Comparison of ENCODE assay signal across 1 cellular context in genomic region chr7:129024125-129024524, GRCh38.
TF ChIP-seq lines count a peak whose summit lies in the region.

No MANE protein-coding gene starts in this region.

TF ChIP-seq in WTC11, 78 proteins besides CTCF, POLR2A, EP300 and RAD21 (continued from another document):
- TF ChIP-seq, protein P1, sequence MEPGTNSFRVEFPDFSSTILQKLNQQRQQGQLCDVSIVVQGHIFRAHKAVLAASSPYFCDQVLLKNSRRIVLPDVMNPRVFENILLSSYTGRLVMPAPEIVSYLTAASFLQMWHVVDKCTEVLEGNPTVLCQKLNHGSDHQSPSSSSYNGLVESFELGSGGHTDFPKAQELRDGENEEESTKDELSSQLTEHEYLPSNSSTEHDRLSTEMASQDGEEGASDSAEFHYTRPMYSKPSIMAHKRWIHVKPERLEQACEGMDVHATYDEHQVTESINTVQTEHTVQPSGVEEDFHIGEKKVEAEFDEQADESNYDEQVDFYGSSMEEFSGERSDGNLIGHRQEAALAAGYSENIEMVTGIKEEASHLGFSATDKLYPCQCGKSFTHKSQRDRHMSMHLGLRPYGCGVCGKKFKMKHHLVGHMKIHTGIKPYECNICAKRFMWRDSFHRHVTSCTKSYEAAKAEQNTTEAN (CRISPR knock-in tag; IDR thresholded peaks at IDR 0.05), result no peak
- TF ChIP-seq CREM (CRISPR knock-in tag; IDR thresholded peaks at IDR 0.05), result no peak
- no peak for TF ChIP-seq GTF2I (CRISPR knock-in tag; conservative IDR thresholded peaks at IDR 0.05)
- no peak for TF ChIP-seq PREB (CRISPR knock-in tag; IDR thresholded peaks at IDR 0.05; ENCODE audit: borderline replicate concordance)
